8 cellular contexts compared by ENCODE assay signal in the genomic region with DNA sequence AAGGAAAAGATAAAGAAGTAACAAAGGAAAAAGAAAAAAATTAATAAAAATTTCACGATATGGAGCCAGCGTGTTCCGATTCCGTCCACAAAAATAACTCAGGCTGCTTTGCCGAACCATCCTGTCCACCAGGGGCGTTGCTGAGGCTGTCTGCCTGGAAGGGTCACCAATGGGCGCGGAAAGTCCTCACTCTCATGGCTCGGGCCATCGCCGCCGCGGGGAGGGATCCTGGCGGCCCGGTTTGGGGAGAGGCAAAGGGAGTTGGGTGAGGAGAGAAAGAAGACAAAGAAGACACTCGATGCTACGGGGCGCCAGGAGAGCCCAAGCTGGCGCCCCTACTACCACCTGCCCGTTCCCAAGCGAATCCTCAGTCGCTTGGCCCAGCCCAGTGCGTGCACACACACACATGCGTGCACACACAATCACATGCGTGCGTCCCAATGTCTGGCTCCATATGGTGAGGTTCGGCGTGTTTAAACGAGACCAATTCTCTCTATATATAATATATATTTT. TPM values are rescaled to one million over a fixed set of nuclear protein-coding genes. Genes with fewer than 3 reads are reported as not detected.
DNase-seq lines count a peak whose midpoint lies in the region; ATAC-seq, FAIRE-seq and TF ChIP-seq lines count a peak whose summit lies in the region.

No MANE protein-coding gene starts in this region.

- H3K36me3 Mint-ChIP-seq in activated T-helper 17 cell treated with anti-CD3 and anti-CD28 coated beads, Interleukin-2, amount 50 U/mL, for 72 hours (ENCODE audit: low read depth) = peaks cover 89% of the 10 kb centered on the region
- H3K36me3 Mint-ChIP-seq in immature natural killer cell = peaks cover 37 to 51% (median 39%) of the 10 kb centered on the region in 3 donors

- H3K36me3 ChIP-seq in heart right ventricle = peaks cover 13 to 89% (median 67%) of the 10 kb centered on the region in 9 donors

- H3K4me3 Mint-ChIP-seq in activated T-helper 17 cell treated with anti-CD3 and anti-CD28 coated beads, Interleukin-2, amount 50 U/mL, for 72 hours = peak overlapping the region; percentile 61
- peak overlapping the region; percentile 74 to 88 (median 85) for H3K4me3 Mint-ChIP-seq in immature natural killer cell

- WGBS in heart right ventricle, 2 donors = 85% methylated on average over 29 of the region's 29 CpGs

- no peaks in the 10 kb centered on the region for H3K9me3 ChIP-seq in heart right ventricle

- ATAC-seq in heart right ventricle = no peak
- no peak for ATAC-seq in activated T-helper 17 cell treated with anti-CD3 and anti-CD28 coated beads, Interleukin-2, amount 50 U/mL, for 72 hours (replicated peaks)
- no peak for ATAC-seq in GM19467 (IDR thresholded peaks at IDR 0.05; ENCODE audit: unreplicated experiment)
- no peak for ATAC-seq in GM21381 (IDR thresholded peaks at IDR 0.05; ENCODE audit: unreplicated experiment)

- FAIRE-seq in HTR-8/SVneo (lab: Jason Lieb, UNC) = no peak

- no peaks in the 10 kb centered on the region for H3K9me3 Mint-ChIP-seq in activated T-helper 17 cell treated with anti-CD3 and anti-CD28 coated beads, Interleukin-2, amount 50 U/mL, for 72 hours
- no peaks in the 10 kb centered on the region for H3K9me3 Mint-ChIP-seq in immature natural killer cell

- peaks cover 26 to 78% (median 60%) of the 10 kb centered on the region in 9 donors for H3K4me1 ChIP-seq in heart right ventricle

- peak overlapping the region; percentile 88 for H3K27ac Mint-ChIP-seq in activated T-helper 17 cell treated with anti-CD3 and anti-CD28 coated beads, Interleukin-2, amount 50 U/mL, for 72 hours
- peak overlapping the region; percentile 90 to 96 (median 92) for H3K27ac Mint-ChIP-seq in immature natural killer cell

- no peak overlapping the region for H3K4me3 ChIP-seq in heart right ventricle

- DNase-seq in cardiac septum (ENCODE audit: low spot score) (peak; percentile 68), heart right ventricle (no peak), immature natural killer cell (peak in 2 of 3 donors; percentile 26 to 30), HTR-8/SVneo (ENCODE audit: insufficient read length, low spot score) (no peak), NCI-H510A treated with DMSO at 0.1 percent for 48 hours (lab: John Stamatoyannopoulos, UW) (no peak)

- TF ChIP-seq CTCF in heart right ventricle (IDR thresholded peaks at IDR 0.05) = peak in 4 of 9 donors; percentile 21 to 32 (median 28)

- H3K27me3 Mint-ChIP-seq in activated T-helper 17 cell treated with anti-CD3 and anti-CD28 coated beads, Interleukin-2, amount 50 U/mL, for 72 hours = no peaks in the 10 kb centered on the region
- peaks cover 28 to 64% (median 49%) of the 10 kb centered on the region in 3 donors for H3K27me3 Mint-ChIP-seq in immature natural killer cell (ENCODE audit: low read depth in 3 of 3)

- peaks cover 46% of the 10 kb centered on the region for H3K4me1 Mint-ChIP-seq in activated T-helper 17 cell treated with anti-CD3 and anti-CD28 coated beads, Interleukin-2, amount 50 U/mL, for 72 hours
- peaks cover 82 to 93% of the 10 kb centered on the region in 2 donors for H3K4me1 Mint-ChIP-seq in immature natural killer cell

- intact Hi-C loops in cardiac septum (cut with DNase I) (no loop called here), heart right ventricle (cut with DNase I) (no loop called here)

- no peaks in the 10 kb centered on the region for H3K27me3 ChIP-seq in heart right ventricle

- H3K27ac ChIP-seq in heart right ventricle = peak overlapping the region in 3 of 10 donors; percentile 71 to 78 (median 77)

RNA-seq across cellular contexts. Expression of a gene that starts 5.6 kb away (rescaled TPM):
- total RNA-seq in cardiac septum (42.5 TPM), heart right ventricle (100 to 1,000 TPM in 8 of 10 donors, 10 to 100 TPM in 2; 76.8 to 249 (median 132) TPM)
- polyA plus RNA-seq in heart right ventricle (10 to 100 TPM; 11.3 to 90.1 TPM), immature natural killer cell (1 to 10 TPM in 1 of 3 donors, under 1 TPM in 1, not detected in 1; 0.63 to 1.1 TPM)
- total RNA-seq in activated T-helper 17 cell treated with anti-CD3 and anti-CD28 coated beads, Interleukin-2, amount 50 U/mL, for 72 hours = 1 to 10 TPM; 4.0 to 4.7 TPM

RNA-seq across cellular contexts. Expression of a gene that starts 13.0 kb away (rescaled TPM):
- total RNA-seq in cardiac septum = 175 TPM
- 100 to 1,000 TPM; 149 to 201 (median 165) TPM for total RNA-seq in heart right ventricle
- polyA plus RNA-seq in heart right ventricle = 10 to 100 TPM; 45.6 to 91.1 TPM
- 100 to 1,000 TPM; 316 to 397 TPM for total RNA-seq in activated T-helper 17 cell treated with anti-CD3 and anti-CD28 coated beads, Interleukin-2, amount 50 U/mL, for 72 hours
- 100 to 1,000 TPM in 1 of 3 donors, 10 to 100 TPM in 2; 51.1 to 142 (median 56.3) TPM for polyA plus RNA-seq in immature natural killer cell

RNA-seq across cellular contexts. Expression of a gene that starts 21.4 kb away (rescaled TPM):
- total RNA-seq in cardiac septum (30.8 TPM), heart right ventricle (10 to 100 TPM; 18.9 to 49.8 (median 25.4) TPM)
- polyA plus RNA-seq in heart right ventricle (100 to 1,000 TPM in 1 of 2 donors, 10 to 100 TPM in 1; 31.3 to 128 TPM), immature natural killer cell (100 to 1,000 TPM; 142 to 165 (median 154) TPM)
- total RNA-seq in activated T-helper 17 cell treated with anti-CD3 and anti-CD28 coated beads, Interleukin-2, amount 50 U/mL, for 72 hours = 10 to 100 TPM; 11.0 to 21.6 TPM

RNA-seq across cellular contexts. Expression of a gene that starts 37.7 kb away (rescaled TPM):
- total RNA-seq in cardiac septum (6.7 TPM), heart right ventricle (10 to 100 TPM in 2 of 10 donors, 1 to 10 TPM in 8; 4.6 to 11.3 (median 8.1) TPM)
- polyA plus RNA-seq in heart right ventricle (10 to 100 TPM in 1 of 2 donors, 1 to 10 TPM in 1; 7.8 to 19.9 TPM), immature natural killer cell (10 to 100 TPM in 2 of 3 donors, 1 to 10 TPM in 1; 9.2 to 16.4 (median 15.9) TPM)
- 10 to 100 TPM; 65.9 to 82.5 TPM for total RNA-seq in activated T-helper 17 cell treated with anti-CD3 and anti-CD28 coated beads, Interleukin-2, amount 50 U/mL, for 72 hours

RNA-seq across cellular contexts. Expression of a gene that starts 42.4 kb away (rescaled TPM):
- 3.5 TPM for total RNA-seq in cardiac septum
- total RNA-seq in heart right ventricle = 1 to 10 TPM in 6 of 10 donors, under 1 TPM in 4; 0.81 to 5.5 (median 1.4) TPM
- polyA plus RNA-seq in heart right ventricle = 1 to 10 TPM in 1 of 2 donors, under 1 TPM in 1; 0.45 to 1.8 TPM
- 1 to 10 TPM in 1 of 2 donors, under 1 TPM in 1; 0.11 to 1.2 TPM for total RNA-seq in activated T-helper 17 cell treated with anti-CD3 and anti-CD28 coated beads, Interleukin-2, amount 50 U/mL, for 72 hours
- 1 to 10 TPM in 2 of 3 donors, under 1 TPM in 1; 0.44 to 3.6 (median 3.2) TPM for polyA plus RNA-seq in immature natural killer cell

Comparison
In these comparisons a context has a peak if more than half of its experiments do, and no peak if none do; other contexts are left out.
1. DNase-seq: peak in cardiac septum (single experiment) and immature natural killer cell (2 of 3); none in heart right ventricle (0 of 2), HTR-8/SVneo (single experiment) and NCI-H510A treated with DMSO at 0.1 percent for 48 hours (single experiment).